In the genomic region with DNA sequence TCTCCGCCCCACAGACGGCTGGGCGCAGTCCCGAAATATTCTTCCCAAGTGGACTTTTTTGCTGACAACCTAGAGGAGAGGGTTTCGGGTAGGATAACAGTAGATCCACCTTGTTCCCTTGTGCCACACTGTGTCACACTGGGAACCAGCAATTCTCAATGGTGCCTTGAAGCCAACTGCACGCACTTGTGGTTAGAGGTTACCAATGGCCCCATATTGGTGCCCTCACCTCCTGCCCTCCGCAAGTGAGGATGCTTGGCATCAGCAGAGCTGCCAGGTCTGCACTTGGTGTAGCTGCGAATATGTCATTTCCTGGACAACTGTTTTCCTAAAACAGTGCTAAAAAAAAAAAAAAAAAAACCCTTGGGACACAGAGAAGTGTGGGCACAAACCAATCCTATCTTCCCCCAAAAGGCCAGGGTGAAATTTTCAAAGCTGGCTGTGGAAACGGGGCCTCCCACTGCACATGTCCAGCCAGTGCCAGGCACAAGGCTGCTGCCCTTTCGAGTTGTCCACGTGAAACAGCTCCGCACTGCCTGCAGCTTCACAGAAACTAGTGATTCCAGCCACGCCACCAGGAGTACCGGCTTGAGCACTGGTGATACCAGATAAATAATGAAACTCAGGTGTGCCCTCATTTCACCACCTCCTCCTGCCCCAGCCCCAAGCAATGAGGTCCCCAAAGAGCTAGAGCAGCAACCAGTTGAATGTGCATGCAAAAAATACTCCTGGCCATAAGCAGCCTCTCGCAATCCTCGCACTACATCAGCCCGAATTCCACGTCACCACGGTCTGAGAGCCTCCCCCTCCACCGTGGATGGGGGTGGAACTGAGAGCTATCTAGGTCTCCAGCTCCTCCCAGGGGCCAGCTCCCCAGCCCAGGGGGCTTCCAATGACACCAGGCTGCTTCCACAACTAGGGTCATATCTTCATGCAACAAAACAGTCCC, we compare ENCODE assay signal across 8 cellular contexts. TPM values are rescaled to one million over a fixed set of nuclear protein-coding genes. Genes with fewer than 3 reads are reported as not detected.
A peak's percentile ranks its signal among the peaks of the same experiment; 100 is the strongest.
DNase-seq lines count a peak whose midpoint lies in the region; ATAC-seq lines count a peak whose summit lies in the region.

No MANE protein-coding gene starts in this region.

- peaks cover 36% of the 10 kb centered on the region for H3K36me3 Mint-ChIP-seq in activated CD4-positive, alpha-beta memory T cell treated with anti-CD3 and anti-CD28 coated beads for 36 hours

- intact Hi-C loops in activated CD4-positive, alpha-beta memory T cell treated with anti-CD3 and anti-CD28 coated beads for 36 hours (cut with micrococcal nuclease) = loop anchor here (1.0 to 5.0 kb wide), 8 partner anchors 46 to 1756 kb away; a partner anchor contains a TSS

- ATAC-seq in GM18517 (IDR thresholded peaks at IDR 0.05; ENCODE audit: unreplicated experiment) (no peak), GM19455 (IDR thresholded peaks at IDR 0.05; ENCODE audit: unreplicated experiment) (no peak)

- H3K9me3 Mint-ChIP-seq in activated CD4-positive, alpha-beta memory T cell treated with anti-CD3 and anti-CD28 coated beads for 36 hours = peaks cover 5% of the 10 kb centered on the region

- H3K4me3 ChIP-seq in HUES64 (ENCODE audit: low read length) (peak overlapping the region; percentile 23; the same call in 1 of the 2 replicates), esophagus (ENCODE audit: low read depth in 1 of 2, low read length in 2 of 2) (peak overlapping the region in 1 of 2 donors; percentile 53), skeletal muscle tissue (ENCODE audit: low read length in 3 of 3) (peak overlapping the region in 2 of 3 donors; percentile 51 to 52)

- POLR2A ChIA-PET in activated CD4-positive, alpha-beta memory T cell treated with anti-CD3 and anti-CD28 coated beads for 36 hours (lab: Charles Lee) = interaction anchor here (0.5 to 4.7 kb wide), 28 partner anchors 9 to 242 kb away, joined by 3 to 76 read pairs (median 4); a partner anchor contains a TSS

- peak overlapping the region; percentile 97 for H3K27ac Mint-ChIP-seq in activated CD4-positive, alpha-beta memory T cell treated with anti-CD3 and anti-CD28 coated beads for 36 hours

- H3K27me3 ChIP-seq in HUES64 (ENCODE audit: insufficient read depth, low read length) = no peaks in the 10 kb centered on the region
- H3K27me3 ChIP-seq in esophagus (ENCODE audit: control insufficient read depth in 1 of 2, insufficient read depth in 2 of 2, low read length in 2 of 2) = no peaks in the 10 kb centered on the region
- H3K27me3 ChIP-seq in skeletal muscle tissue (ENCODE audit: control insufficient read depth in 3 of 3, insufficient read depth in 3 of 3, low read length in 3 of 3) = no peaks in the 10 kb centered on the region

- 84% methylated on average over 20 of the region's 20 CpGs for WGBS in HUES64
- WGBS in esophagus, 2 donors = 46 to 48% methylated on average over 20 of the region's 20 CpGs

- peak overlapping the region; percentile 93 for H3K4me3 Mint-ChIP-seq in activated CD4-positive, alpha-beta memory T cell treated with anti-CD3 and anti-CD28 coated beads for 36 hours

- H3K9ac ChIP-seq in HUES64 (ENCODE audit: low read depth, low read length) (no peak overlapping the region), skeletal muscle tissue (ENCODE audit: low read depth in 1 of 3, low read length in 3 of 3) (peak overlapping the region in 1 of 3 donors; percentile 69)

- peak; percentile 79 for DNase-seq in activated CD4-positive, alpha-beta memory T cell treated with anti-CD3 and anti-CD28 coated beads for 36 hours
- DNase-seq in dedifferentiated amniotic fluid mesenchymal stem cell (ENCODE audit: extremely low spot score) (no peak), NCI-H1092 (lab: John Stamatoyannopoulos, UW) (no peak)

- H3K4me1 ChIP-seq in HUES64 (ENCODE audit: insufficient read depth, low read length) (peaks cover 41% of the 10 kb centered on the region), esophagus (ENCODE audit: control insufficient read depth in 2 of 2, insufficient read depth in 2 of 2, low read length in 1 of 2) (peaks cover 4 to 9% of the 10 kb centered on the region in 2 donors), skeletal muscle tissue (ENCODE audit: control insufficient read depth in 3 of 3, insufficient read depth in 3 of 3, low read length in 3 of 3) (peaks cover 23 to 30% (median 28%) of the 10 kb centered on the region in 3 donors)

- H3K4me1 Mint-ChIP-seq in activated CD4-positive, alpha-beta memory T cell treated with anti-CD3 and anti-CD28 coated beads for 36 hours (ENCODE audit: low read depth) = peaks cover 60% of the 10 kb centered on the region

- H3K27ac ChIP-seq in HUES64 (ENCODE audit: low read depth, low read length) (0 out of 2 replicates have a peak overlapping the region, but pooled peaks have one; percentile 27), esophagus (ENCODE audit: low read depth in 2 of 2, low read length in 1 of 2) (peak overlapping the region; percentile 85 to 97), skeletal muscle tissue (ENCODE audit: low read depth, low read length) (no peak overlapping the region)

- no peaks in the 10 kb centered on the region; the same call in 1 of the 2 replicates for H3K36me3 ChIP-seq in HUES64 (ENCODE audit: insufficient read depth, low read length)
- peaks cover 3 to 8% of the 10 kb centered on the region in 2 donors for H3K36me3 ChIP-seq in esophagus (ENCODE audit: control insufficient read depth in 2 of 2, insufficient read depth in 2 of 2, low read length in 1 of 2)
- peaks cover 7 to 18% (median 14%) of the 10 kb centered on the region in 3 donors for H3K36me3 ChIP-seq in skeletal muscle tissue (ENCODE audit: control insufficient read depth in 3 of 3, insufficient read depth in 3 of 3, low read length in 3 of 3)

- H3K9me3 ChIP-seq in HUES64 (ENCODE audit: insufficient read depth, low read depth, low read length) (no peaks in the 10 kb centered on the region), esophagus (ENCODE audit: control insufficient read depth in 2 of 2, insufficient read depth in 1 of 2, low read depth in 1 of 2, low read length in 1 of 2) (no peaks in the 10 kb centered on the region), skeletal muscle tissue (ENCODE audit: control insufficient read depth in 3 of 3, low read length in 3 of 3) (no peaks in the 10 kb centered on the region)

- H3K27me3 Mint-ChIP-seq in activated CD4-positive, alpha-beta memory T cell treated with anti-CD3 and anti-CD28 coated beads for 36 hours = no peaks in the 10 kb centered on the region

- CTCF ChIA-PET in activated CD4-positive, alpha-beta memory T cell treated with anti-CD3 and anti-CD28 coated beads for 36 hours (lab: Charles Lee) = interaction anchor here (0.5 to 2.6 kb wide), 30 partner anchors 8 to 451 kb away, joined by 3 to 15 read pairs (median 4); a partner anchor contains a TSS

RNA-seq across cellular contexts. Expression of a gene that starts 51.2 kb away (rescaled TPM):
- polyA plus RNA-seq in HUES64 (2013, experiment 1 of 2) = 8.5 TPM
- 10.1 TPM for polyA plus RNA-seq in HUES64 (2013, experiment 2 of 2)
- 10 to 100 TPM; 51.6 to 55.3 TPM for total RNA-seq in activated CD4-positive, alpha-beta memory T cell treated with anti-CD3 and anti-CD28 coated beads for 36 hours
- polyA plus RNA-seq in esophagus = 10 to 100 TPM; 15.1 to 20.7 TPM
- total RNA-seq in skeletal muscle tissue = 3.7 TPM

RNA-seq across cellular contexts. Expression of a gene that starts 51.4 kb away (rescaled TPM):
- 42.8 TPM for polyA plus RNA-seq in HUES64 (2013, experiment 1 of 2)
- polyA plus RNA-seq in HUES64 (2013, experiment 2 of 2) = 44.6 TPM
- total RNA-seq in activated CD4-positive, alpha-beta memory T cell treated with anti-CD3 and anti-CD28 coated beads for 36 hours = 10 to 100 TPM; 43.6 to 47.0 TPM
- 10 to 100 TPM; 21.9 to 39.5 TPM for polyA plus RNA-seq in esophagus
- 32.9 TPM for total RNA-seq in skeletal muscle tissue

Comparison
In these comparisons a context has a peak if more than half of its experiments do, and no peak if none do; other contexts are left out.
1. RNA of a gene that starts 51.2 kb away (total RNA-seq): 51.6 to 55.3 TPM in activated CD4-positive, alpha-beta memory T cell treated with anti-CD3 and anti-CD28 coated beads for 36 hours; 3.7 TPM in skeletal muscle tissue (single experiment); every median in the first group is over 10 times any median in the second.